ENCODE assay signal across 20 cellular contexts in the genomic region with DNA sequence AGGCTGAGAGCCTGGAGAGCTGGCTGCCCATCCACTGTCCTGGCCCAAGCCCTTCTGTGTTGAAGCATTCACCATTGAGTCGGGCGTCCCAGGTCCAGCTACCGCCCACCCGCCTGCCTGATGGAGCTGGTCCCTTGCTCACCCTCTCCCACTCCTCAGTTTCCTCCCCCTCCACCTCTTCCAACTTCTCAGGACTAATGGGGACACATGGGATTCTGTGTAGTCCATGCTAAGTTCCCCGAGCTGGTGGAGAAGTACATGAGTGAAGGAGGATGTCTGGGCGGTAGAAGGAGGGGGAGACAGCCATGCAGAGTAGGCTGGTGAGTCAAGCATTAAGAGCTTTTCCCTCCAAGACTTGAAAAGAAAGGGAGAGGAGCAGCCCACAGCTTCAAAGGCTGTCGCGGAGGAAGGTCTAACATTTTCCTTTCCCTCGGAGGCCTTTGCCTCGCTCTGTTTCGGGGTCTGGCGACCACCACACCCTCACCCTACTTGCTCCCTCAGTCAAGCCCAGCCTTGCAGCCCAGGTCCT. TPM values are rescaled to one million over a fixed set of nuclear protein-coding genes. Genes with fewer than 3 reads are reported as not detected.
DNase-seq lines count a peak whose midpoint lies in the region; ATAC-seq and TF ChIP-seq lines count a peak whose summit lies in the region.
"Had no signal": no experiment of that assay in that cellular context is flagged by ENCODE, and none has a peak within 500 bp of the region (broad histone marks: within the 10 kb centered on the region; RNA-seq: fewer than 3 reads in every experiment).

No MANE protein-coding gene starts in this region.

- DNase-seq in NB4 (ENCODE audit: low read depth) (peak; percentile 43), left kidney (ENCODE audit: low read depth, low spot score) (peak; percentile 37), stomach (no peak), NCI-H1092 (lab: John Stamatoyannopoulos, UW) (no peak), superior temporal gyrus (ENCODE audit: extremely low spot score) (no peak)
- DNase-seq in CD8-positive, alpha-beta T cell = no peak
- DNase-seq: C1 segment of cervical spinal cord, DMS153, HFFc6, NCI-H1105, NCI-H1694 treated with DMSO at 0.1 percent for 48 hours, NCI-H446, SW 1271 had no signal

- CTCF ChIA-PET in HEK293 (lab: Yijun Ruan, JAX) = interaction anchor here (0.6 to 4.6 kb wide), 4 partner anchors 24 to 159 kb away, joined by 3 to 17 read pairs (median 4); no protein-coding TSS in a partner anchor
- CTCF ChIA-PET in CD8-positive, alpha-beta T cell (lab: Charles Lee) = interaction anchor here (1.9 kb wide), 1 partner anchor 35 kb away, joined by 5 read pairs; no protein-coding TSS in a partner anchor

- no peak for ATAC-seq in HG02763 (IDR thresholded peaks at IDR 0.05; ENCODE audit: unreplicated experiment)
- ATAC-seq in CD8-positive, alpha-beta T cell = no peak
- ATAC-seq: GM23338 had no signal

- intact Hi-C loops in stomach (cut with DNase I; ENCODE audit: low total_unique reads) = no loop called here
- intact Hi-C loops in CD8-positive, alpha-beta T cell (cut with DNase I, micrococcal nuclease) = no loop called here

- H3K4me1 ChIP-seq in HEK293 (ENCODE audit: control insufficient read depth, insufficient read depth, low read length) (peaks cover 8% of the 10 kb centered on the region), stomach (peaks cover 6 to 37% (median 22%) of the 10 kb centered on the region in 4 donors)
- H3K4me1 ChIP-seq in CD8-positive, alpha-beta T cell (ENCODE audit: insufficient read depth, low read length) = no peaks in the 10 kb centered on the region
- H3K4me1 ChIP-seq: SJSA1 had no signal

- 63 to 82% (median 79%) methylated on average over 12 of the region's 12 CpGs for WGBS in stomach, 5 donors

- peaks cover 44% of the 10 kb centered on the region for H3K27me3 Mint-ChIP-seq in CD8-positive, alpha-beta T cell (ENCODE audit: low read depth)

- H3K36me3 ChIP-seq in HEK293 (ENCODE audit: control insufficient read depth in 2 of 2, insufficient read depth in 1 of 2, low read length in 2 of 2) = no peaks in the 10 kb centered on the region
- no peaks in the 10 kb centered on the region for H3K36me3 ChIP-seq in stomach
- no peaks in the 10 kb centered on the region for H3K36me3 ChIP-seq in CD8-positive, alpha-beta T cell (ENCODE audit: insufficient read depth, low read length)
- H3K36me3 ChIP-seq: SJSA1 had no signal

- H3K27ac Mint-ChIP-seq in CD8-positive, alpha-beta T cell = no peak overlapping the region
- H3K27ac Mint-ChIP-seq: GM23338, HFFc6, IgD-negative memory B cell had no signal

- no peaks in the 10 kb centered on the region for H3K36me3 Mint-ChIP-seq in CD8-positive, alpha-beta T cell

- POLR2A ChIA-PET in HEK293 (lab: Yijun Ruan, JAX) = no interaction called here
- POLR2A ChIA-PET in CD8-positive, alpha-beta T cell (lab: Charles Lee) = no interaction called here

- H3K9me3 Mint-ChIP-seq in CD8-positive, alpha-beta T cell = no peaks in the 10 kb centered on the region
- H3K9me3 Mint-ChIP-seq: GM23338, HFFc6, IgD-negative memory B cell had no signal

- H3K4me1 Mint-ChIP-seq in CD8-positive, alpha-beta T cell (ENCODE audit: low read depth) = no peaks in the 10 kb centered on the region

- H3K27me3 ChIP-seq in stomach = peaks cover 0 to 44% (median 3%) of the 10 kb centered on the region in 3 donors
- no peaks in the 10 kb centered on the region for H3K27me3 ChIP-seq in CD8-positive, alpha-beta T cell (ENCODE audit: insufficient read depth, low read length)

- no peak overlapping the region for H3K4me3 ChIP-seq in HEK293 (ENCODE audit: low read depth, low read length)
- H3K4me3 ChIP-seq in NB4 (ENCODE audit: low read depth, low read length) = no peak overlapping the region
- H3K4me3 ChIP-seq in stomach = peak overlapping the region in 3 of 4 donors; percentile 19 to 35 (median 27)
- H3K4me3 ChIP-seq in CD8-positive, alpha-beta T cell (ENCODE audit: low read depth, low read length) = no peak overlapping the region
- H3K4me3 ChIP-seq: GM23338, SJSA1 had no signal

- H3K9me3 ChIP-seq in HEK293 (ENCODE audit: control insufficient read depth, insufficient read depth, low read depth, low read length) (no peaks in the 10 kb centered on the region), stomach (no peaks in the 10 kb centered on the region)
- H3K9me3 ChIP-seq in CD8-positive, alpha-beta T cell (ENCODE audit: low read length) = no peaks in the 10 kb centered on the region
- H3K9me3 ChIP-seq: SJSA1 had no signal

- no peak for TF ChIP-seq POLR2A in NB4 (IDR thresholded peaks at IDR 0.05; ENCODE audit: extremely low read depth, insufficient read length)
- TF ChIP-seq POLR2A in stomach (IDR thresholded peaks at IDR 0.05) = no peak

- TF ChIP-seq CTCF in HEK293 (tag by site-specific recombination; IDR thresholded peaks at IDR 0.05) (no peak), NB4 (IDR thresholded peaks at IDR 0.05; ENCODE audit: low read depth, low read length) (no peak), stomach (IDR thresholded peaks at IDR 0.05) (no peak)
- TF ChIP-seq CTCF in CD8-positive, alpha-beta T cell (IDR thresholded peaks at IDR 0.05) = no peak

- H3K27ac ChIP-seq in HEK293 (ENCODE audit: extremely low read depth, low read depth, low read length) = no peak overlapping the region
- peak overlapping the region; percentile 30 to 77 (median 71) for H3K27ac ChIP-seq in stomach
- H3K27ac ChIP-seq in CD8-positive, alpha-beta T cell (ENCODE audit: low read depth, low read length) = no peak overlapping the region
- H3K27ac ChIP-seq: SJSA1 had no signal

- no peak for TF ChIP-seq EP300 in stomach (IDR thresholded peaks at IDR 0.05)

- no peak overlapping the region for H3K4me3 Mint-ChIP-seq in CD8-positive, alpha-beta T cell
- H3K4me3 Mint-ChIP-seq: GM23338, HFFc6, IgD-negative memory B cell had no signal

TF ChIP-seq in HEK293, 187 proteins besides CTCF, POLR2A, EP300 and RAD21:
- peak; percentile 88 for TF ChIP-seq EGR2 (tag by site-specific recombination; IDR thresholded peaks at IDR 0.05; ENCODE audit: low read depth)
- peak; percentile 84 for TF ChIP-seq ZFHX2 (tag by site-specific recombination; conservative IDR thresholded peaks at IDR 0.05)
- TF ChIP-seq ZNF16 (tag by site-specific recombination; IDR thresholded peaks at IDR 0.05; ENCODE audit: low read depth) = no peak
- TF ChIP-seq, protein P1, sequence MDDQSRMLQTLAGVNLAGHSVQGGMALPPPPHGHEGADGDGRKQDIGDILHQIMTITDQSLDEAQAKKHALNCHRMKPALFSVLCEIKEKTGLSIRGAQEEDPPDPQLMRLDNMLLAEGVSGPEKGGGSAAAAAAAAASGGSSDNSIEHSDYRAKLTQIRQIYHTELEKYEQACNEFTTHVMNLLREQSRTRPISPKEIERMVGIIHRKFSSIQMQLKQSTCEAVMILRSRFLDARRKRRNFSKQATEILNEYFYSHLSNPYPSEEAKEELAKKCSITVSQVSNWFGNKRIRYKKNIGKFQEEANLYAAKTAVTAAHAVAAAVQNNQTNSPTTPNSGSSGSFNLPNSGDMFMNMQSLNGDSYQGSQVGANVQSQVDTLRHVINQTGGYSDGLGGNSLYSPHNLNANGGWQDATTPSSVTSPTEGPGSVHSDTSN (CRISPR knock-in tag; IDR thresholded peaks at IDR 0.05) = no peak

RNA-seq across cellular contexts. Expression of a gene that starts 0.6 kb away (rescaled TPM):
- total RNA-seq in stomach = 10 to 100 TPM in 4 of 5 donors, not detected in 1; 30.0 to 63.0 (median 36.4) TPM
- 10 to 100 TPM in 1 of 3 donors, 1 to 10 TPM in 2; 7.9 to 13.3 (median 9.2) TPM for polyA plus RNA-seq in stomach
- not detected for total RNA-seq in CD8-positive, alpha-beta T cell
- total RNA-seq: G401, GM23338, HFFc6, SJSA1 had no signal
- polyA plus RNA-seq: AG04450, GM23338, IgD-negative memory B cell had no signal

Comparison
In these comparisons a context has a peak if more than half of its experiments do, and no peak if none do; other contexts are left out.
1. H3K27ac ChIP-seq: peak in stomach (5 of 5); none in HEK293 (single experiment) and CD8-positive, alpha-beta T cell (single experiment).
2. H3K4me3 ChIP-seq: peak in stomach (3 of 4); none in HEK293 (single experiment), NB4 (single experiment) and CD8-positive, alpha-beta T cell (single experiment).
3. DNase-seq: peak in NB4 (single experiment) and left kidney (single experiment); none in stomach (single experiment), NCI-H1092 (single experiment), superior temporal gyrus (single experiment) and CD8-positive, alpha-beta T cell (0 of 7).